In the genomic region with DNA sequence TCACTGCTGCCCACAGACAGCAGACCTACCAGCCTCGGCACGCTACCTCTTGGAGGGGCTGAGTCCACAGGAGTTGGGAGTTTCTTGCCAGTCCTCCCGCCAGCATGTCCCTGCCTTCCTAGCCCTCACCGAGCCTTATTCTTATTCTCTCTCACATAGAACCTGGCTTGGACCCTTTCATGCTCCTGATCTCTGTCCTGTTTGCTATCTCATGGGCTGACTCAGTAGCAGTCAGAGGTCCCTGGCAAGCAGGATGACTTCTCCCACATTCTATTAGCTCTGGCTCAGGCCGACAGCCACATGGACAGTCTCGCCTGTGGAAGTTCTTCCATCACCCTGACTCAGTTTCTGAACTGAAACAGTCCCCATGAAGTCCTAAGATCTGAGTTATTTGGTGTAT, we compare ENCODE assay signal across 20 cellular contexts.
DNase-seq lines count a peak whose midpoint lies in the region; ATAC-seq and TF ChIP-seq lines count a peak whose summit lies in the region.
"Had no signal": no experiment of that assay in that cellular context is flagged by ENCODE, and none has a peak within 500 bp of the region (broad histone marks: within the 10 kb centered on the region; RNA-seq: fewer than 3 reads in every experiment).

No MANE protein-coding gene starts in this region.

- H3K9me3 ChIP-seq in esophagus muscularis mucosa (no peaks in the 10 kb centered on the region), osteoblast (ENCODE audit: low read depth, low read length) (no peaks in the 10 kb centered on the region)
- H3K9me3 ChIP-seq: BE2C had no signal

- TF ChIP-seq EP300 in esophagus muscularis mucosa (IDR thresholded peaks at IDR 0.05): no peak

- peaks cover 6% of the 10 kb centered on the region for H3K27me3 Mint-ChIP-seq in activated CD4-positive, alpha-beta T cell treated with anti-CD3 and anti-CD28 coated beads, Interleukin-2, amount 10 ng/mL, durations not matched to agents 24 days and 14 days
- H3K27me3 Mint-ChIP-seq in activated CD4-positive, alpha-beta memory T cell treated with anti-CD3 and anti-CD28 coated beads, Interleukin-2, amount 10 ng/mL, durations not matched to agents 7 days and 5 days: peaks cover 5% of the 10 kb centered on the region

- TF ChIP-seq POLR2A in esophagus muscularis mucosa (IDR thresholded peaks at IDR 0.05; ENCODE audit: low read depth): no peak

- 91% methylated on average over 6 of the region's 6 CpGs for WGBS in esophagus muscularis mucosa

- no peak for TF ChIP-seq CTCF in esophagus muscularis mucosa (IDR thresholded peaks at IDR 0.05)
- no peak for TF ChIP-seq CTCF in osteoblast (IDR thresholded peaks at IDR 0.05; ENCODE audit: extremely low read depth, low read depth, low read length)

- no peaks in the 10 kb centered on the region for H3K4me1 ChIP-seq in esophagus muscularis mucosa
- H3K4me1 ChIP-seq in osteoblast (ENCODE audit: insufficient read depth, low read length): peaks cover 10% of the 10 kb centered on the region
- H3K4me1 ChIP-seq: A549, BE2C had no signal

- peak; percentile 44 for DNase-seq in activated CD4-positive, alpha-beta T cell treated with anti-CD3 and anti-CD28 coated beads, Interleukin-2, amount 10 ng/mL, durations not matched to agents 24 days and 14 days
- no peak for DNase-seq in activated CD4-positive, alpha-beta T cell treated with anti-CD3 and anti-CD28 coated beads, Interleukin-2, amount 50 U/mL, for 48 hours
- DNase-seq in esophagus muscularis mucosa (ENCODE audit: extremely low spot score) (peak; percentile 91), osteoblast (ENCODE audit: insufficient read length, low spot score, missing footprints) (peak; percentile 59), HuH-7 (ENCODE audit: low spot score) (no peak)
- no peak for DNase-seq in activated CD4-positive, alpha-beta memory T cell treated with anti-CD3 and anti-CD28 coated beads, Interleukin-2, amount 10 ng/mL, durations not matched to agents 7 days and 5 days
- DNase-seq: ACHN; AML-193; BE2C; C1 segment of cervical spinal cord; Calu3; CD4-positive, alpha-beta memory T cell; COR-L47; DMS53; DMS79 treated with DMSO at 0.1 percent for 48 hours; GF-D8; HCEC 1CT had no signal

- H3K4me1 Mint-ChIP-seq in activated CD4-positive, alpha-beta T cell treated with anti-CD3 and anti-CD28 coated beads, Interleukin-2, amount 10 ng/mL, durations not matched to agents 24 days and 14 days: no peaks in the 10 kb centered on the region
- H3K4me1 Mint-ChIP-seq in activated CD4-positive, alpha-beta memory T cell treated with anti-CD3 and anti-CD28 coated beads, Interleukin-2, amount 10 ng/mL, durations not matched to agents 7 days and 5 days: no peaks in the 10 kb centered on the region
- H3K4me1 Mint-ChIP-seq: CD4-positive, alpha-beta memory T cell had no signal

- intact Hi-C loops in activated CD4-positive, alpha-beta T cell treated with anti-CD3 and anti-CD28 coated beads, Interleukin-2, amount 10 ng/mL, durations not matched to agents 24 days and 14 days (cut with micrococcal nuclease): no loop called here
- intact Hi-C loops in esophagus muscularis mucosa (cut with DNase I): no loop called here

- H2AFZ ChIP-seq in osteoblast (ENCODE audit: low read length): no peak overlapping the region

- H3K4me2 ChIP-seq in osteoblast (ENCODE audit: insufficient read depth, low read length): no peak overlapping the region
- H3K4me2 ChIP-seq: A549 had no signal

- H3K27me3 ChIP-seq in esophagus muscularis mucosa (no peaks in the 10 kb centered on the region), osteoblast (ENCODE audit: insufficient read depth, low read length) (peaks cover 13% of the 10 kb centered on the region)
- H3K27me3 ChIP-seq: BE2C had no signal

- H3K9me3 Mint-ChIP-seq in activated CD4-positive, alpha-beta T cell treated with anti-CD3 and anti-CD28 coated beads, Interleukin-2, amount 10 ng/mL, durations not matched to agents 24 days and 14 days: peaks cover 6% of the 10 kb centered on the region
- H3K9me3 Mint-ChIP-seq in activated CD4-positive, alpha-beta memory T cell treated with anti-CD3 and anti-CD28 coated beads, Interleukin-2, amount 10 ng/mL, durations not matched to agents 7 days and 5 days: no peaks in the 10 kb centered on the region

- POLR2A ChIA-PET in activated CD4-positive, alpha-beta memory T cell treated with anti-CD3 and anti-CD28 coated beads, Interleukin-2, amount 10 ng/mL, durations not matched to agents 7 days and 5 days (lab: Charles Lee): no interaction called here

- no peaks in the 10 kb centered on the region for H4K20me1 ChIP-seq in osteoblast (ENCODE audit: insufficient read depth, low read length)

- no peak for ATAC-seq in HG03442 (IDR thresholded peaks at IDR 0.05; ENCODE audit: unreplicated experiment)

- H3K4me3 Mint-ChIP-seq in activated CD4-positive, alpha-beta T cell treated with anti-CD3 and anti-CD28 coated beads, Interleukin-2, amount 10 ng/mL, durations not matched to agents 24 days and 14 days: no peak overlapping the region
- H3K4me3 Mint-ChIP-seq in activated CD4-positive, alpha-beta memory T cell treated with anti-CD3 and anti-CD28 coated beads, Interleukin-2, amount 10 ng/mL, durations not matched to agents 7 days and 5 days: no peak overlapping the region
- H3K4me3 Mint-ChIP-seq: CD4-positive, alpha-beta memory T cell had no signal

- H3K4me3 ChIP-seq in esophagus muscularis mucosa (no peak overlapping the region), osteoblast (ENCODE audit: insufficient read depth, low read length) (no peak overlapping the region)
- H3K4me3 ChIP-seq: A549 had no signal

- no peaks in the 10 kb centered on the region for H3K36me3 Mint-ChIP-seq in activated CD4-positive, alpha-beta T cell treated with anti-CD3 and anti-CD28 coated beads, Interleukin-2, amount 10 ng/mL, durations not matched to agents 24 days and 14 days (ENCODE audit: low read depth)
- no peaks in the 10 kb centered on the region for H3K36me3 Mint-ChIP-seq in activated CD4-positive, alpha-beta memory T cell treated with anti-CD3 and anti-CD28 coated beads, Interleukin-2, amount 10 ng/mL, durations not matched to agents 7 days and 5 days (ENCODE audit: low read depth)
- H3K36me3 Mint-ChIP-seq: CD4-positive, alpha-beta memory T cell had no signal

- H3K27ac ChIP-seq in esophagus muscularis mucosa (replicated peaks in 1 of 4) (no peak overlapping the region), osteoblast (ENCODE audit: low read depth, low read length) (no peak overlapping the region)
- H3K27ac ChIP-seq: 22Rv1, A549 had no signal

- H3K36me3 ChIP-seq in esophagus muscularis mucosa: no peaks in the 10 kb centered on the region
- no peaks in the 10 kb centered on the region for H3K36me3 ChIP-seq in osteoblast (ENCODE audit: insufficient read depth, low read length)
- H3K36me3 ChIP-seq: BE2C had no signal

- H3K79me2 ChIP-seq in osteoblast (ENCODE audit: insufficient read depth, low read length): no peaks in the 10 kb centered on the region

- CTCF ChIA-PET in activated CD4-positive, alpha-beta memory T cell treated with anti-CD3 and anti-CD28 coated beads, Interleukin-2, amount 10 ng/mL, durations not matched to agents 7 days and 5 days (lab: Charles Lee): no interaction called here

- no peak overlapping the region for H3K27ac Mint-ChIP-seq in activated CD4-positive, alpha-beta T cell treated with anti-CD3 and anti-CD28 coated beads, Interleukin-2, amount 10 ng/mL, durations not matched to agents 24 days and 14 days
- H3K27ac Mint-ChIP-seq in activated CD4-positive, alpha-beta memory T cell treated with anti-CD3 and anti-CD28 coated beads, Interleukin-2, amount 10 ng/mL, durations not matched to agents 7 days and 5 days: no peak overlapping the region
- H3K27ac Mint-ChIP-seq: CD4-positive, alpha-beta memory T cell had no signal

Comparison
In these comparisons a context has a peak if more than half of its experiments do, and no peak if none do; other contexts are left out.
1. DNase-seq: peak in activated CD4-positive, alpha-beta T cell treated with anti-CD3 and anti-CD28 coated beads, Interleukin-2, amount 10 ng/mL, durations not matched to agents 24 days and 14 days (single experiment), esophagus muscularis mucosa (single experiment) and osteoblast (single experiment); none in activated CD4-positive, alpha-beta T cell treated with anti-CD3 and anti-CD28 coated beads, Interleukin-2, amount 50 U/mL, for 48 hours (0 of 2), activated CD4-positive, alpha-beta memory T cell treated with anti-CD3 and anti-CD28 coated beads, Interleukin-2, amount 10 ng/mL, durations not matched to agents 7 days and 5 days (single experiment) and HuH-7 (single experiment).